Comparison of ENCODE assay signal across 1 cellular context in the genomic region with DNA sequence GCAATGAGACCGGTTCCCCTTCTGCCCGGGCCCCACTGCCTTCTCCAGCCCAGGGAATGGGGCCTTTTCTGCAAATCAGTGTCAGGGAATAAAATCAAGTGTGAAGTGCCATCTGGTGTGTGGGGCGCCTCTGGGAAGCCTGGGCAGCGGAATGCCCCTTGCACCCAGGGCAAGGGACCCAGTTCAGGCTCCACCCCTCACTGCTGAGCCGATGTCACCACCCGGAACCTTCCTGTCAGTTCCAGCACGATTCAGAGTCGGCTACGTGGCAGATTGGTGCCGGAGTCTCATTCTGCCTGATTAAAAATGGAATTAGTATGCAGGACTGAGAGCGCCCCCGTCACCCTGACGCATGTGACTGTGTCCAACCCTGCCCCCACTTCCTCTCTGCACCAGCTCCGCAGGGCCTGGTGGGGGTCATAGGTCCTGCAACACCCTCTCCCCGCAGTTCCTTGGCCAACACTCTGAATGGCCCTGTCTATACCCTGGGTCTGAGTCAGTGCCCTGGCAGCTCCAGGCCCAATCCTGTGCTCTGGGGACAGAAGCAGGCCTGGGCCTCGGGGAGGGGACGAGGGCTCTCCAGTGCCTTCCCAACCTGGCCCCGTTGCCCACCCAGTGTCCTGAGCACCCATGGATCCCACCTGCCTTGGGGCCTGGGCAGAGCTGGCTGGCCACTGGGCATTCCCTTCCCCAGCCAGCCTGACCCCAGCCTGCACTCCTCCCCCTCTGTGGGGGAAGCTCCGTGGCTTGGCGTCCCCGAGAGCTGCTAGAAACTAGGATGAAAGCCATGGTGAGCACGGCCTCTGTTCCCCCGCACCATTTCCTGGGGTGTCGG.
TF ChIP-seq lines count a peak whose summit lies in the region.

No MANE protein-coding gene starts in this region.

TF ChIP-seq in SK-N-SH treated with all-trans-retinoic acid at 6 μM for 48 hours, 23 proteins besides CTCF, POLR2A, EP300 and RAD21 (continued from another document):
- TF ChIP-seq, protein P1, sequence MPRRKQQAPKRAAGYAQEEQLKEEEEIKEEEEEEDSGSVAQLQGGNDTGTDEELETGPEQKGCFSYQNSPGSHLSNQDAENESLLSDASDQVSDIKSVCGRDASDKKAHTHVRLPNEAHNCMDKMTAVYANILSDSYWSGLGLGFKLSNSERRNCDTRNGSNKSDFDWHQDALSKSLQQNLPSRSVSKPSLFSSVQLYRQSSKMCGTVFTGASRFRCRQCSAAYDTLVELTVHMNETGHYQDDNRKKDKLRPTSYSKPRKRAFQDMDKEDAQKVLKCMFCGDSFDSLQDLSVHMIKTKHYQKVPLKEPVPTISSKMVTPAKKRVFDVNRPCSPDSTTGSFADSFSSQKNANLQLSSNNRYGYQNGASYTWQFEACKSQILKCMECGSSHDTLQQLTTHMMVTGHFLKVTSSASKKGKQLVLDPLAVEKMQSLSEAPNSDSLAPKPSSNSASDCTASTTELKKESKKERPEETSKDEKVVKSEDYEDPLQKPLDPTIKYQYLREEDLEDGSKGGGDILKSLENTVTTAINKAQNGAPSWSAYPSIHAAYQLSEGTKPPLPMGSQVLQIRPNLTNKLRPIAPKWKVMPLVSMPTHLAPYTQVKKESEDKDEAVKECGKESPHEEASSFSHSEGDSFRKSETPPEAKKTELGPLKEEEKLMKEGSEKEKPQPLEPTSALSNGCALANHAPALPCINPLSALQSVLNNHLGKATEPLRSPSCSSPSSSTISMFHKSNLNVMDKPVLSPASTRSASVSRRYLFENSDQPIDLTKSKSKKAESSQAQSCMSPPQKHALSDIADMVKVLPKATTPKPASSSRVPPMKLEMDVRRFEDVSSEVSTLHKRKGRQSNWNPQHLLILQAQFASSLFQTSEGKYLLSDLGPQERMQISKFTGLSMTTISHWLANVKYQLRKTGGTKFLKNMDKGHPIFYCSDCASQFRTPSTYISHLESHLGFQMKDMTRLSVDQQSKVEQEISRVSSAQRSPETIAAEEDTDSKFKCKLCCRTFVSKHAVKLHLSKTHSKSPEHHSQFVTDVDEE (CRISPR knock-in tag; IDR thresholded peaks at IDR 0.05) = no peak
- no peak for TF ChIP-seq ZNF70 (CRISPR knock-in tag; IDR thresholded peaks at IDR 0.05)
- no peak for TF ChIP-seq GLIS3 (CRISPR knock-in tag; IDR thresholded peaks at IDR 0.05)
- no peak for TF ChIP-seq TCF4 (CRISPR knock-in tag; IDR thresholded peaks at IDR 0.05; ENCODE audit: borderline replicate concordance)
- TF ChIP-seq CSDC2 (CRISPR knock-in tag; IDR thresholded peaks at IDR 0.05) = no peak
- TF ChIP-seq PPARA (CRISPR knock-in tag; IDR thresholded peaks at IDR 0.05; ENCODE audit: borderline replicate concordance) = no peak
- TF ChIP-seq ISL1 (CRISPR knock-in tag; IDR thresholded peaks at IDR 0.05) = no peak
- TF ChIP-seq SNAI2 (CRISPR knock-in tag; IDR thresholded peaks at IDR 0.05) = no peak
- TF ChIP-seq ARNTL (CRISPR knock-in tag; IDR thresholded peaks at IDR 0.05; ENCODE audit: borderline replicate concordance, low read depth) = no peak
- no peak for TF ChIP-seq ZC3H10 (CRISPR knock-in tag; IDR thresholded peaks at IDR 0.05)
- TF ChIP-seq, protein P2, sequence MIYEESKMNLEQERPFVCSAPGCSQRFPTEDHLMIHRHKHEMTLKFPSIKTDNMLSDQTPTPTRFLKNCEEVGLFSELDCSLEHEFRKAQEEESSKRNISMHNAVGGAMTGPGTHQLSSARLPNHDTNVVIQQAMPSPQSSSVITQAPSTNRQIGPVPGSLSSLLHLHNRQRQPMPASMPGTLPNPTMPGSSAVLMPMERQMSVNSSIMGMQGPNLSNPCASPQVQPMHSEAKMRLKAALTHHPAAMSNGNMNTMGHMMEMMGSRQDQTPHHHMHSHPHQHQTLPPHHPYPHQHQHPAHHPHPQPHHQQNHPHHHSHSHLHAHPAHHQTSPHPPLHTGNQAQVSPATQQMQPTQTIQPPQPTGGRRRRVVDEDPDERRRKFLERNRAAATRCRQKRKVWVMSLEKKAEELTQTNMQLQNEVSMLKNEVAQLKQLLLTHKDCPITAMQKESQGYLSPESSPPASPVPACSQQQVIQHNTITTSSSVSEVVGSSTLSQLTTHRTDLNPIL (CRISPR knock-in tag; IDR thresholded peaks at IDR 0.05; ENCODE audit: low read depth) = no peak
- no peak for TF ChIP-seq ESRRG (CRISPR knock-in tag; IDR thresholded peaks at IDR 0.05)
- TF ChIP-seq, protein P3, sequence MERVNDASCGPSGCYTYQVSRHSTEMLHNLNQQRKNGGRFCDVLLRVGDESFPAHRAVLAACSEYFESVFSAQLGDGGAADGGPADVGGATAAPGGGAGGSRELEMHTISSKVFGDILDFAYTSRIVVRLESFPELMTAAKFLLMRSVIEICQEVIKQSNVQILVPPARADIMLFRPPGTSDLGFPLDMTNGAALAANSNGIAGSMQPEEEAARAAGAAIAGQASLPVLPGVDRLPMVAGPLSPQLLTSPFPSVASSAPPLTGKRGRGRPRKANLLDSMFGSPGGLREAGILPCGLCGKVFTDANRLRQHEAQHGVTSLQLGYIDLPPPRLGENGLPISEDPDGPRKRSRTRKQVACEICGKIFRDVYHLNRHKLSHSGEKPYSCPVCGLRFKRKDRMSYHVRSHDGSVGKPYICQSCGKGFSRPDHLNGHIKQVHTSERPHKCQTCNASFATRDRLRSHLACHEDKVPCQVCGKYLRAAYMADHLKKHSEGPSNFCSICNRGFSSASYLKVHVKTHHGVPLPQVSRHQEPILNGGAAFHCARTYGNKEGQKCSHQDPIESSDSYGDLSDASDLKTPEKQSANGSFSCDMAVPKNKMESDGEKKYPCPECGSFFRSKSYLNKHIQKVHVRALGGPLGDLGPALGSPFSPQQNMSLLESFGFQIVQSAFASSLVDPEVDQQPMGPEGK (CRISPR knock-in tag; IDR thresholded peaks at IDR 0.05; ENCODE audit: borderline replicate concordance) = no peak
- TF ChIP-seq, protein P4, sequence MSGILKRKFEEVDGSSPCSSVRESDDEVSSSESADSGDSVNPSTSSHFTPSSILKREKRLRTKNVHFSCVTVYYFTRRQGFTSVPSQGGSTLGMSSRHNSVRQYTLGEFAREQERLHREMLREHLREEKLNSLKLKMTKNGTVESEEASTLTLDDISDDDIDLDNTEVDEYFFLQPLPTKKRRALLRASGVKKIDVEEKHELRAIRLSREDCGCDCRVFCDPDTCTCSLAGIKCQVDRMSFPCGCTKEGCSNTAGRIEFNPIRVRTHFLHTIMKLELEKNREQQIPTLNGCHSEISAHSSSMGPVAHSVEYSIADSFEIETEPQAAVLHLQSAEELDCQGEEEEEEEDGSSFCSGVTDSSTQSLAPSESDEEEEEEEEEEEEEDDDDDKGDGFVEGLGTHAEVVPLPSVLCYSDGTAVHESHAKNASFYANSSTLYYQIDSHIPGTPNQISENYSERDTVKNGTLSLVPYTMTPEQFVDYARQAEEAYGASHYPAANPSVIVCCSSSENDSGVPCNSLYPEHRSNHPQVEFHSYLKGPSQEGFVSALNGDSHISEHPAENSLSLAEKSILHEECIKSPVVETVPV (CRISPR knock-in tag; IDR thresholded peaks at IDR 0.05) = no peak
- TF ChIP-seq RARB (CRISPR knock-in tag; IDR thresholded peaks at IDR 0.05) = no peak
- TF ChIP-seq TOX (CRISPR knock-in tag; IDR thresholded peaks at IDR 0.05; ENCODE audit: borderline replicate concordance) = no peak
- no peak for TF ChIP-seq BACH2 (CRISPR knock-in tag; IDR thresholded peaks at IDR 0.05; ENCODE audit: borderline replicate concordance)
- no peak for TF ChIP-seq OSR1 (CRISPR knock-in tag; IDR thresholded peaks at IDR 0.05)
- TF ChIP-seq, protein P5, sequence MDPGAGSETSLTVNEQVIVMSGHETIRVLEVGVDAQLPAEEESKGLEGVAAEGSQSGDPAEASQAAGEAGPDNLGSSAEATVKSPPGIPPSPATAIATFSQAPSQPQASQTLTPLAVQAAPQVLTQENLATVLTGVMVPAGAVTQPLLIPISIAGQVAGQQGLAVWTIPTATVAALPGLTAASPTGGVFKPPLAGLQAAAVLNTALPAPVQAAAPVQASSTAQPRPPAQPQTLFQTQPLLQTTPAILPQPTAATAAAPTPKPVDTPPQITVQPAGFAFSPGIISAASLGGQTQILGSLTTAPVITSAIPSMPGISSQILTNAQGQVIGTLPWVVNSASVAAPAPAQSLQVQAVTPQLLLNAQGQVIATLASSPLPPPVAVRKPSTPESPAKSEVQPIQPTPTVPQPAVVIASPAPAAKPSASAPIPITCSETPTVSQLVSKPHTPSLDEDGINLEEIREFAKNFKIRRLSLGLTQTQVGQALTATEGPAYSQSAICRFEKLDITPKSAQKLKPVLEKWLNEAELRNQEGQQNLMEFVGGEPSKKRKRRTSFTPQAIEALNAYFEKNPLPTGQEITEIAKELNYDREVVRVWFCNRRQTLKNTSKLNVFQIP (CRISPR knock-in tag; IDR thresholded peaks at IDR 0.05; ENCODE audit: borderline replicate concordance, low read depth) = no peak
